In genomic region chr1:945910-946565, GRCh38 we compare ENCODE assay signal across 16 cellular contexts. TPM values are rescaled to one million over a fixed set of nuclear protein-coding genes. Genes with fewer than 3 reads are reported as not detected.
DNase-seq lines count a peak whose midpoint lies in the region; ATAC-seq and TF ChIP-seq lines count a peak whose summit lies in the region.
"Had no signal": no experiment of that assay in that cellular context is flagged by ENCODE, and none has a peak within 500 bp of the region (broad histone marks: within the 10 kb centered on the region; RNA-seq: fewer than 3 reads in every experiment).

No MANE protein-coding gene starts in this region.

- H3K4me1 ChIP-seq in Panc1 (ENCODE audit: control insufficient read depth, insufficient read depth, low read length), result peaks cover 36% of the 10 kb centered on the region

- peaks cover 6% of the 10 kb centered on the region for H3K27me3 Mint-ChIP-seq in endothelial cell (ENCODE audit: unreplicated experiment)
- peaks cover 6% of the 10 kb centered on the region for H3K27me3 Mint-ChIP-seq in type B pancreatic cell

- no peaks in the 10 kb centered on the region; the same call in none of the 2 replicates for H3K36me3 ChIP-seq in Panc1 (ENCODE audit: control insufficient read depth, insufficient read depth, low read length)

- no peaks in the 10 kb centered on the region for H3K9me3 ChIP-seq in Panc1 (ENCODE audit: control insufficient read depth, insufficient read depth, low read depth, low read length)

- H3K9me3 Mint-ChIP-seq in endothelial cell (ENCODE audit: unreplicated experiment) (no peaks in the 10 kb centered on the region), type B pancreatic cell (no peaks in the 10 kb centered on the region)

- in situ Hi-C loops in Panc1 (cut with HindIII; ENCODE audit: low pct_unique_long_range_greater_than_20kb, low sequenced_read_pairs), result no loop called here

- no peaks in the 10 kb centered on the region for H3K4me1 Mint-ChIP-seq in endothelial cell (ENCODE audit: unreplicated experiment)
- H3K4me1 Mint-ChIP-seq in type B pancreatic cell (ENCODE audit: unreplicated experiment), result peaks cover 12% of the 10 kb centered on the region

- no peaks in the 10 kb centered on the region for H3K27me3 ChIP-seq in Panc1 (ENCODE audit: control insufficient read depth, insufficient read depth, low read length)

- H3K4me3 Mint-ChIP-seq in endothelial cell (ENCODE audit: unreplicated experiment), result no peak overlapping the region
- H3K4me3 Mint-ChIP-seq in type B pancreatic cell, result no peak overlapping the region

- POLR2A ChIA-PET in Panc1 (lab: Charles Lee), result no interaction called here

- TF ChIP-seq CTCF in Panc1 (IDR thresholded peaks at IDR 0.05), result no peak
- no peak for TF ChIP-seq CTCF in endothelial cell (IDR thresholded peaks at IDR 0.05; ENCODE audit: unreplicated experiment)
- TF ChIP-seq CTCF in type B pancreatic cell (conservative IDR thresholded peaks at IDR 0.05), result no peak

- H3K36me3 Mint-ChIP-seq in endothelial cell (ENCODE audit: low read depth, unreplicated experiment) (peaks cover 30% of the 10 kb centered on the region), type B pancreatic cell (peaks cover 9% of the 10 kb centered on the region)

- DNase-seq in DMS 273 (lab: John Stamatoyannopoulos, UW; ENCODE audit: unreplicated experiment) (peak; percentile 59), DMS 273 treated with DMSO at 0.1 percent for 48 hours (lab: John Stamatoyannopoulos, UW) (no peak), Panc1 (ENCODE audit: low read depth, low spot score) (no peak), endothelial cell (ENCODE audit: low spot score) (no peak), type B pancreatic cell (ENCODE audit: extremely low spot score, unreplicated experiment) (no peak)
- DNase-seq in stimulated activated naive CD4-positive, alpha-beta T cell treated with Interleukin-2 at 50 U/mL for 16 hours (lab: John Stamatoyannopoulos, UW), result no peak
- DNase-seq: 8988T, DMS79, HCEC 1CT, NCI-H1048, NCI-H146, NCI-H226, NCI-H526 treated with DMSO at 0.1 percent for 48 hours, OCI-M1 had no signal

- ATAC-seq in Panc1, result no peak

- peak overlapping the region; percentile 87 for H3K27ac ChIP-seq in Panc1 (ENCODE audit: low read length)
- H3K27ac ChIP-seq: C4-2B had no signal

- H3K4me3 ChIP-seq in Panc1 (ENCODE audit: low read depth in 2 of 2, low read length in 2 of 2), result no peak overlapping the region

- CTCF ChIA-PET in Panc1 (lab: Charles Lee), result interaction anchor here (1.2 kb wide), 1 partner anchor 8 kb away, joined by 3 read pairs; no protein-coding TSS in a partner anchor

- intact Hi-C loops in Panc1 (cut with micrococcal nuclease; ENCODE audit: unreplicated experiment), result no loop called here

- peak overlapping the region; percentile 36 for H3K27ac Mint-ChIP-seq in endothelial cell (ENCODE audit: unreplicated experiment)
- no peak overlapping the region for H3K27ac Mint-ChIP-seq in type B pancreatic cell

- BruUV-seq in Panc1 (replicated peaks; lab: Mats Ljungman, UMichigan), result no TSS peak

RNA-seq across cellular contexts. Expression of gene NOC2L, which starts 13.0 kb away (rescaled TPM):
- total RNA-seq in Panc1 (2021; ENCODE audit: unreplicated experiment) (193 TPM), endothelial cell (ENCODE audit: unreplicated experiment) (56.5 TPM), type B pancreatic cell (ENCODE audit: low replicate concordance) (75.1 and 87.2 TPM in 2 replicates)
- 179 TPM for polyA plus RNA-seq in Panc1 (2012; ENCODE audit: insufficient read length)

RNA-seq across cellular contexts. Expression of gene KLHL17, which starts 14.3 kb away (rescaled TPM):
- total RNA-seq in Panc1 (2021; ENCODE audit: unreplicated experiment), result 58.8 TPM
- polyA plus RNA-seq in Panc1 (2012; ENCODE audit: insufficient read length), result 82.0 TPM
- 18.7 TPM for total RNA-seq in endothelial cell (ENCODE audit: unreplicated experiment)
- 31.5 and 42.2 TPM in 2 replicates for total RNA-seq in type B pancreatic cell (ENCODE audit: low replicate concordance)

RNA-seq across cellular contexts. Expression of gene PLEKHN1, which starts 20.2 kb away (rescaled TPM):
- total RNA-seq in Panc1 (2021; ENCODE audit: unreplicated experiment), result 9.8 TPM
- polyA plus RNA-seq in Panc1 (2012; ENCODE audit: insufficient read length), result 12.0 TPM
- not detected for total RNA-seq in endothelial cell (ENCODE audit: unreplicated experiment)
- total RNA-seq in type B pancreatic cell (ENCODE audit: low replicate concordance), result 6.4 and 16.7 TPM in 2 replicates

RNA-seq across cellular contexts. Expression of gene SAMD11, which starts 22.3 kb away (rescaled TPM):
- total RNA-seq in Panc1 (2021; ENCODE audit: unreplicated experiment) (51.8 TPM), endothelial cell (ENCODE audit: unreplicated experiment) (not detected), type B pancreatic cell (ENCODE audit: low replicate concordance) (13.1 and 50.5 TPM in 2 replicates)
- 50.7 TPM for polyA plus RNA-seq in Panc1 (2012; ENCODE audit: insufficient read length)
- total RNA-seq: SK-MEL-5 had no signal

RNA-seq across cellular contexts. Expression of gene PERM1, which starts 35.9 kb away (rescaled TPM):
- total RNA-seq in Panc1 (2021; ENCODE audit: unreplicated experiment), result 1.5 TPM
- polyA plus RNA-seq in Panc1 (2012; ENCODE audit: insufficient read length), result 4.7 TPM
- total RNA-seq in endothelial cell (ENCODE audit: unreplicated experiment), result not detected
- total RNA-seq in type B pancreatic cell (ENCODE audit: low replicate concordance), result 0.34 and 0.62 TPM in 2 replicates
